Comparison of ENCODE assay signal across 8 cellular contexts in the genomic region with DNA sequence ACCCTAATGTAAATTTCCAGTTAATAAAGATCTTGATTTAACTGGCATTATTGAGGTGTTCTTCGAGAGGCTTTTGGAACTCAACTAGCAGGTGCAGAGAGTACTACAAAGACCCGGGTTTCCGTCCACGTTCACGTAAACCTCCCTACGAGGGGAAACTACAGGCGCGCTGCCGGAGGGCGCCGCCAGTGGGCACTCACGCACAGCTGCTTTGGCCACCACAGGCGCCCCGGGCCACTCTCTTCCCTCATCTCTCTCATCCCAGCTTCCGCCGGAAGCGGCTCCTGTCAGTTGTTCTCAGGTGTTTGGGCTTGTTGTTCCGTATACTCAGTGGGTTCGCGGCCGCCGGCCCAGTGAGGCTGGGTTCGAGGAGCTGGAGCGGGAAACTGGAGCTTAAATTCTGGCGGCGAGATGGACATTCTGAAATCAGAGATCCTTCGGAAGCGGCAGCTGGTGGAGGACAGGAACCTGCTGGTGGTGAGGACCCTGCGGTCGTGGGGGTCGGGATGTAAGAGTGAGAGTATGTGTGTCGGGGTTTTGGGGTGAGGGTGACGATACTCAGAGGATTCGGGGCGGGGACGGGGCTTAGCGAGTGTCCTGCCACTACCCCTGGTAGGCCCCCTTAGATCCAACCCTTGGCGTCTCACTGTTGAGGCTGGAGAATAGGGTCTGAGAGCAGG. TPM values are rescaled to one million over a fixed set of nuclear protein-coding genes. Genes with fewer than 3 reads are reported as not detected.
A peak's percentile ranks its signal among the peaks of the same experiment; 100 is the strongest.
DNase-seq lines count a peak whose midpoint lies in the region; ATAC-seq and TF ChIP-seq lines count a peak whose summit lies in the region.

A gene with protein sequence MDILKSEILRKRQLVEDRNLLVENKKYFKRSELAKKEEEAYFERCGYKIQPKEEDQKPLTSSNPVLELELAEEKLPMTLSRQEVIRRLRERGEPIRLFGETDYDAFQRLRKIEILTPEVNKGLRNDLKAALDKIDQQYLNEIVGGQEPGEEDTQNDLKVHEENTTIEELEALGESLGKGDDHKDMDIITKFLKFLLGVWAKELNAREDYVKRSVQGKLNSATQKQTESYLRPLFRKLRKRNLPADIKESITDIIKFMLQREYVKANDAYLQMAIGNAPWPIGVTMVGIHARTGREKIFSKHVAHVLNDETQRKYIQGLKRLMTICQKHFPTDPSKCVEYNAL (plus strand): TSS at position 290 of the 680 bp plus-strand sequence. CDS start 122 bp downstream, at position 412.

- TF ChIP-seq RAD21 in Ishikawa (IDR thresholded peaks at IDR 0.05; ENCODE audit: low read depth) = peak; percentile 61

- H3K27me3 ChIP-seq in mononuclear cell (ENCODE audit: insufficient read depth, low read length) = peaks cover 31% of the 10 kb centered on the region

- DNase-seq in DMS53 treated with DMSO at 0.1 percent for 48 hours (lab: John Stamatoyannopoulos, UW; ENCODE audit: unreplicated experiment) (peak; percentile 96), OCI-M2 (lab: John Stamatoyannopoulos, UW; ENCODE audit: unreplicated experiment) (peak; percentile 67), activated T-cell treated with anti-CD3 and anti-CD28 coated beads for 4 hours (peak; percentile 92), epithelial cell of esophagus (ENCODE audit: low read depth) (peak; percentile 96)
- DNase-seq in stimulated activated CD8-positive, alpha-beta memory T cell treated with anti-CD3 and anti-CD28 coated beads, Interleukin-4, amount 100 ng/mL, for 1 hour (ENCODE audit: low read depth in 2 of 2, low spot score in 1 of 2) = peak; percentile 82 to 87

- H3K4me3 ChIP-seq in epithelial cell of esophagus (ENCODE audit: low read length) (peak within 1 kb of the TSS; percentile 92), mononuclear cell (ENCODE audit: low read length) (peak within 1 kb of the TSS; percentile 99)

- TF ChIP-seq EP300 in Ishikawa (IDR thresholded peaks at IDR 0.05; ENCODE audit: borderline replicate concordance) = peak; percentile 27; the same call in 1 of the 2 replicates

- ATAC-seq in GM21576 (IDR thresholded peaks at IDR 0.05; ENCODE audit: unreplicated experiment) = peak; percentile 98

- peaks cover 13% of the 10 kb centered on the region for H3K4me1 ChIP-seq in mononuclear cell (ENCODE audit: insufficient read depth, low read length)

- peak; percentile 95 for TF ChIP-seq CTCF in epithelial cell of esophagus (IDR thresholded peaks at IDR 0.05; ENCODE audit: insufficient read depth, low read depth, low read length, missing control alignments)

- no peaks in the 10 kb centered on the region for H3K9me3 ChIP-seq in mononuclear cell (ENCODE audit: low read depth, low read length)

TF ChIP-seq in Ishikawa, 13 proteins besides CTCF, POLR2A, EP300 and RAD21:
- TF ChIP-seq ZBTB7A (IDR thresholded peaks at IDR 0.05; ENCODE audit: low read depth) (no peak), YY1 (IDR thresholded peaks at IDR 0.05; ENCODE audit: low read depth) (peak; percentile 59; the same call in 1 of the 2 replicates), CREB1 (IDR thresholded peaks at IDR 0.05; ENCODE audit: low read depth) (no peak), FOXM1 (IDR thresholded peaks at IDR 0.05; ENCODE audit: borderline replicate concordance, low read depth) (no peak), NFIC (IDR thresholded peaks at IDR 0.05) (peak; percentile 56), EGR1 (IDR thresholded peaks at IDR 0.05) (no peak), TAF1 (IDR thresholded peaks at IDR 0.05; ENCODE audit: low read depth) (peak; percentile 85), TEAD4 (IDR thresholded peaks at IDR 0.05) (peak; percentile 44), TCF12 (IDR thresholded peaks at IDR 0.05; ENCODE audit: low read depth) (peak; percentile 76; the same call in 1 of the 2 replicates), CEBPB (IDR thresholded peaks at IDR 0.05) (no peak)
- TF ChIP-seq, protein P1, sequence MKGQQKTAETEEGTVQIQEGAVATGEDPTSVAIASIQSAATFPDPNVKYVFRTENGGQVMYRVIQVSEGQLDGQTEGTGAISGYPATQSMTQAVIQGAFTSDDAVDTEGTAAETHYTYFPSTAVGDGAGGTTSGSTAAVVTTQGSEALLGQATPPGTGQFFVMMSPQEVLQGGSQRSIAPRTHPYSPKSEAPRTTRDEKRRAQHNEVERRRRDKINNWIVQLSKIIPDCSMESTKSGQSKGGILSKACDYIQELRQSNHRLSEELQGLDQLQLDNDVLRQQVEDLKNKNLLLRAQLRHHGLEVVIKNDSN (IDR thresholded peaks at IDR 0.05) = peak; percentile 53
- TF ChIP-seq, protein P2, sequence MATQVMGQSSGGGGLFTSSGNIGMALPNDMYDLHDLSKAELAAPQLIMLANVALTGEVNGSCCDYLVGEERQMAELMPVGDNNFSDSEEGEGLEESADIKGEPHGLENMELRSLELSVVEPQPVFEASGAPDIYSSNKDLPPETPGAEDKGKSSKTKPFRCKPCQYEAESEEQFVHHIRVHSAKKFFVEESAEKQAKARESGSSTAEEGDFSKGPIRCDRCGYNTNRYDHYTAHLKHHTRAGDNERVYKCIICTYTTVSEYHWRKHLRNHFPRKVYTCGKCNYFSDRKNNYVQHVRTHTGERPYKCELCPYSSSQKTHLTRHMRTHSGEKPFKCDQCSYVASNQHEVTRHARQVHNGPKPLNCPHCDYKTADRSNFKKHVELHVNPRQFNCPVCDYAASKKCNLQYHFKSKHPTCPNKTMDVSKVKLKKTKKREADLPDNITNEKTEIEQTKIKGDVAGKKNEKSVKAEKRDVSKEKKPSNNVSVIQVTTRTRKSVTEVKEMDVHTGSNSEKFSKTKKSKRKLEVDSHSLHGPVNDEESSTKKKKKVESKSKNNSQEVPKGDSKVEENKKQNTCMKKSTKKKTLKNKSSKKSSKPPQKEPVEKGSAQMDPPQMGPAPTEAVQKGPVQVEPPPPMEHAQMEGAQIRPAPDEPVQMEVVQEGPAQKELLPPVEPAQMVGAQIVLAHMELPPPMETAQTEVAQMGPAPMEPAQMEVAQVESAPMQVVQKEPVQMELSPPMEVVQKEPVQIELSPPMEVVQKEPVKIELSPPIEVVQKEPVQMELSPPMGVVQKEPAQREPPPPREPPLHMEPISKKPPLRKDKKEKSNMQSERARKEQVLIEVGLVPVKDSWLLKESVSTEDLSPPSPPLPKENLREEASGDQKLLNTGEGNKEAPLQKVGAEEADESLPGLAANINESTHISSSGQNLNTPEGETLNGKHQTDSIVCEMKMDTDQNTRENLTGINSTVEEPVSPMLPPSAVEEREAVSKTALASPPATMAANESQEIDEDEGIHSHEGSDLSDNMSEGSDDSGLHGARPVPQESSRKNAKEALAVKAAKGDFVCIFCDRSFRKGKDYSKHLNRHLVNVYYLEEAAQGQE (IDR thresholded peaks at IDR 0.05; ENCODE audit: low read depth) = no peak
- TF ChIP-seq, protein P3, sequence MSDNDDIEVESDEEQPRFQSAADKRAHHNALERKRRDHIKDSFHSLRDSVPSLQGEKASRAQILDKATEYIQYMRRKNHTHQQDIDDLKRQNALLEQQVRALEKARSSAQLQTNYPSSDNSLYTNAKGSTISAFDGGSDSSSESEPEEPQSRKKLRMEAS (IDR thresholded peaks at IDR 0.05) = peak; percentile 45

RNA-seq across cellular contexts. Expression of the gene that starts here (rescaled TPM):
- 42.7 TPM for total RNA-seq in mononuclear cell

Comparison
In these comparisons a context has a peak if more than half of its experiments do, and no peak if none do; other contexts are left out.
1. Peak in every context shown above with its lines: DNase-seq, ATAC-seq and H3K4me3 ChIP-seq.